Comparison of ENCODE assay signal across 20 cellular contexts in the genomic region with DNA sequence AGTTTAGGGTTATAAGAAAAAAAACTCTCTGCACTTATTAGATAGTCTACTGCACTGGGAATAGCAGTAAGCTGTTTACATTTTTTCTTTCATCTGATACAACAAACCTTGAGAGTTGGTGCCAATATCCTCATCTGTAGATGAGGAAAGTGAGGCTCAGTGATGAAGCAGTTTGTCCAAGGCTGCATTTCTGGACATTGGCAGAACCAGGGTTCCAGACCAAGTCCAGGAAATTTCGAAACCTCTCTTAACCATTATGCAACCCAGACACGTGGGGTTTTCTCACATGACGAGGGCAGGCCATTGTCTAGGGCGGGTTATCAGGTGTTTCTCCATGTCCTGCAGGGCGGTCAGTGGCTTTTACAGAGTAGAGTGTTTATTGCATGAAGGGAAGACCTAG. TPM values are rescaled to one million over a fixed set of nuclear protein-coding genes. Genes with fewer than 3 reads are reported as not detected.
A peak's percentile ranks its signal among the peaks of the same experiment; 100 is the strongest.
DNase-seq lines count a peak whose midpoint lies in the region; ATAC-seq, FAIRE-seq and TF ChIP-seq lines count a peak whose summit lies in the region.
"Had no signal": no experiment of that assay in that cellular context is flagged by ENCODE, and none has a peak within 500 bp of the region (broad histone marks: within the 10 kb centered on the region; RNA-seq: fewer than 3 reads in every experiment).

No MANE protein-coding gene starts in this region.

- H3K4me3 ChIP-seq in adrenal gland (no peak overlapping the region), small intestine (ENCODE audit: low read depth in 1 of 2, low read length in 2 of 2) (no peak overlapping the region), WERI-Rb-1 (ENCODE audit: low read depth, low read length) (no peak overlapping the region)
- H3K4me3 ChIP-seq: neural progenitor cell, PC-9 had no signal

- no peak for FAIRE-seq in small intestine (lab: Jason Lieb, UNC)
- FAIRE-seq: A204.1, GM18507 had no signal

- peaks cover 4% of the 10 kb centered on the region for H3K9me3 Mint-ChIP-seq in activated CD8-positive, alpha-beta memory T cell treated with anti-CD3 and anti-CD28 coated beads, Interleukin-2, amount 10 ng/mL, durations not matched to agents 7 days and 5 days (ENCODE audit: low read depth)
- H3K9me3 Mint-ChIP-seq: activated naive CD4-positive, alpha-beta T cell treated with anti-CD3 and anti-CD28 coated beads, Interleukin-2, amount 50 U/mL, for 72 hours; stimulated activated memory B cell treated with anti-CD40 and anti-IgM and Interleukin-4, amounts not matched to agents 10 μg/mL and 1 μg/mL and 100 μg/mL, for 72 hours had no signal

- peak overlapping the region; percentile 17 for H3K27ac Mint-ChIP-seq in activated CD8-positive, alpha-beta memory T cell treated with anti-CD3 and anti-CD28 coated beads, Interleukin-2, amount 10 ng/mL, durations not matched to agents 7 days and 5 days
- H3K27ac Mint-ChIP-seq: activated naive CD4-positive, alpha-beta T cell treated with anti-CD3 and anti-CD28 coated beads, Interleukin-2, amount 50 U/mL, for 72 hours; neural progenitor cell; stimulated activated memory B cell treated with anti-CD40 and anti-IgM and Interleukin-4, amounts not matched to agents 10 μg/mL and 1 μg/mL and 100 μg/mL, for 72 hours had no signal

- no peak for ATAC-seq in activated CD8-positive, alpha-beta memory T cell treated with anti-CD3 and anti-CD28 coated beads, Interleukin-2, amount 10 ng/mL, durations not matched to agents 7 days and 5 days
- ATAC-seq in left colon (peak; percentile 33), GM21367 (IDR thresholded peaks at IDR 0.05; ENCODE audit: unreplicated experiment) (no peak), HG02588 (IDR thresholded peaks at IDR 0.05; ENCODE audit: unreplicated experiment) (no peak)
- ATAC-seq: activated naive CD4-positive, alpha-beta T cell treated with anti-CD3 and anti-CD28 coated beads, Interleukin-2, amount 50 U/mL, for 72 hours; stimulated activated memory B cell treated with anti-CD40 and anti-IgM and Interleukin-4, amounts not matched to agents 10 μg/mL and 1 μg/mL and 100 μg/mL, for 72 hours had no signal

- intact Hi-C loops in adrenal gland (cut with DNase I) (no loop called here), left colon (cut with DNase I, micrococcal nuclease) (no loop called here)

- CTCF ChIA-PET in activated CD8-positive, alpha-beta memory T cell treated with anti-CD3 and anti-CD28 coated beads, Interleukin-2, amount 10 ng/mL, durations not matched to agents 7 days and 5 days (lab: Charles Lee): no interaction called here

- peaks cover 26% of the 10 kb centered on the region for H3K4me1 Mint-ChIP-seq in activated CD8-positive, alpha-beta memory T cell treated with anti-CD3 and anti-CD28 coated beads, Interleukin-2, amount 10 ng/mL, durations not matched to agents 7 days and 5 days
- H3K4me1 Mint-ChIP-seq: neural progenitor cell had no signal

- no peak for DNase-seq in activated CD8-positive, alpha-beta memory T cell treated with anti-CD3 and anti-CD28 coated beads, Interleukin-2, amount 10 ng/mL, durations not matched to agents 7 days and 5 days
- DNase-seq in activated CD8-positive, alpha-beta memory T cell treated with anti-CD3 and anti-CD28 coated beads, Interleukin-2, amount 50 U/mL, for 48 hours: no peak
- DNase-seq in adrenal gland (peak in 6 of 7 donors; percentile 26 to 60 (median 39)), left colon (no peak), small intestine (peak; percentile 41), WERI-Rb-1 (no peak)
- DNase-seq: activated CD4-positive, CD25-positive, alpha-beta regulatory T cell treated with anti-CD3 and anti-CD28 coated beads, Interleukin-2, amount 50 U/mL, for 72 hours; cerebellar nuclear complex; hippocampal formation; Kasumi-1; NCI-H187 treated with DMSO at 0.1 percent for 48 hours; NCI-H524 treated with DMSO at 0.1 percent for 48 hours; PC-9 had no signal

- H3K36me3 Mint-ChIP-seq in activated CD8-positive, alpha-beta memory T cell treated with anti-CD3 and anti-CD28 coated beads, Interleukin-2, amount 10 ng/mL, durations not matched to agents 7 days and 5 days: peaks cover 57% of the 10 kb centered on the region

- H3K27ac ChIP-seq in adrenal gland (no peak overlapping the region), small intestine (ENCODE audit: low read depth in 1 of 2, low read length in 1 of 2) (no peak overlapping the region), WERI-Rb-1 (no peak overlapping the region)
- H3K27ac ChIP-seq: neural progenitor cell, PC-9 had no signal

- no peaks in the 10 kb centered on the region for H3K9me3 ChIP-seq in adrenal gland (replicated peaks in 1 of 3)
- no peaks in the 10 kb centered on the region for H3K9me3 ChIP-seq in small intestine (ENCODE audit: control insufficient read depth, low read depth)
- no peaks in the 10 kb centered on the region for H3K9me3 ChIP-seq in WERI-Rb-1 (ENCODE audit: severe bottlenecking)

- no peaks in the 10 kb centered on the region for H3K36me3 ChIP-seq in adrenal gland (replicated peaks in 1 of 2)
- no peaks in the 10 kb centered on the region for H3K36me3 ChIP-seq in small intestine (ENCODE audit: control insufficient read depth in 2 of 2, insufficient read depth in 2 of 2, low read length in 2 of 2)
- H3K36me3 ChIP-seq in WERI-Rb-1: peaks cover 21% of the 10 kb centered on the region
- H3K36me3 ChIP-seq: neural progenitor cell had no signal

- H3K4me3 Mint-ChIP-seq in activated CD8-positive, alpha-beta memory T cell treated with anti-CD3 and anti-CD28 coated beads, Interleukin-2, amount 10 ng/mL, durations not matched to agents 7 days and 5 days: no peak overlapping the region
- H3K4me3 Mint-ChIP-seq: neural progenitor cell; stimulated activated memory B cell treated with anti-CD40 and anti-IgM and Interleukin-4, amounts not matched to agents 10 μg/mL and 1 μg/mL and 100 μg/mL, for 72 hours had no signal

- no peaks in the 10 kb centered on the region for H3K27me3 ChIP-seq in adrenal gland
- no peaks in the 10 kb centered on the region for H3K27me3 ChIP-seq in small intestine (ENCODE audit: control insufficient read depth in 2 of 2, insufficient read depth in 2 of 2, low read length in 2 of 2)
- no peaks in the 10 kb centered on the region for H3K27me3 ChIP-seq in WERI-Rb-1 (ENCODE audit: insufficient read depth, low read depth, severe bottlenecking)
- H3K27me3 ChIP-seq: neural progenitor cell had no signal

- TF ChIP-seq CTCF in adrenal gland (IDR thresholded peaks at IDR 0.05): no peak
- TF ChIP-seq CTCF in WERI-Rb-1 (IDR thresholded peaks at IDR 0.05; ENCODE audit: low read depth, low read length): no peak

- H3K27me3 Mint-ChIP-seq in activated CD8-positive, alpha-beta memory T cell treated with anti-CD3 and anti-CD28 coated beads, Interleukin-2, amount 10 ng/mL, durations not matched to agents 7 days and 5 days: no peaks in the 10 kb centered on the region
- H3K27me3 Mint-ChIP-seq: stimulated activated memory B cell treated with anti-CD40 and anti-IgM and Interleukin-4, amounts not matched to agents 10 μg/mL and 1 μg/mL and 100 μg/mL, for 72 hours had no signal

- 61 to 79% (median 68%) methylated on average over 5 of the region's 5 CpGs for WGBS in adrenal gland, 4 donors
- 68 to 72% (median 71%) methylated on average over 5 of the region's 5 CpGs for WGBS in small intestine, 3 donors

- H3K4me1 ChIP-seq in adrenal gland (replicated peaks in 1 of 2) (peaks cover 7 to 9% of the 10 kb centered on the region in 2 donors), small intestine (ENCODE audit: control insufficient read depth in 2 of 2, insufficient read depth in 1 of 2, low read depth in 1 of 2, low read length in 1 of 2) (no peaks in the 10 kb centered on the region)

- TF ChIP-seq POLR2A in adrenal gland (IDR thresholded peaks at IDR 0.05): no peak

RNA-seq across cellular contexts. Expression of gene E2F3, which starts 23.0 kb away (rescaled TPM):
- 10 to 100 TPM; 29.0 to 31.1 TPM for total RNA-seq in activated CD8-positive, alpha-beta memory T cell treated with anti-CD3 and anti-CD28 coated beads, Interleukin-2, amount 10 ng/mL, durations not matched to agents 7 days and 5 days
- total RNA-seq in adrenal gland: 10 to 100 TPM in 3 of 8 donors, 1 to 10 TPM in 5; 5.2 to 12.0 (median 8.6) TPM
- polyA plus RNA-seq in adrenal gland: 10 to 100 TPM in 1 of 3 donors, 1 to 10 TPM in 2; 6.0 to 11.1 (median 6.6) TPM
- 1 to 10 TPM; 9.1 to 9.5 TPM for total RNA-seq in left colon
- polyA plus RNA-seq in small intestine: 1 to 10 TPM; 1.8 to 6.6 (median 2.2) TPM

Comparison
In these comparisons a context has a peak if more than half of its experiments do, and no peak if none do; other contexts are left out.
1. DNase-seq: peak in adrenal gland (6 of 7) and small intestine (single experiment); none in activated CD8-positive, alpha-beta memory T cell treated with anti-CD3 and anti-CD28 coated beads, Interleukin-2, amount 10 ng/mL, durations not matched to agents 7 days and 5 days (single experiment), activated CD8-positive, alpha-beta memory T cell treated with anti-CD3 and anti-CD28 coated beads, Interleukin-2, amount 50 U/mL, for 48 hours (single experiment), left colon (0 of 2) and WERI-Rb-1 (single experiment).